ENCODE assay signal across 10 cellular contexts in the genomic region with DNA sequence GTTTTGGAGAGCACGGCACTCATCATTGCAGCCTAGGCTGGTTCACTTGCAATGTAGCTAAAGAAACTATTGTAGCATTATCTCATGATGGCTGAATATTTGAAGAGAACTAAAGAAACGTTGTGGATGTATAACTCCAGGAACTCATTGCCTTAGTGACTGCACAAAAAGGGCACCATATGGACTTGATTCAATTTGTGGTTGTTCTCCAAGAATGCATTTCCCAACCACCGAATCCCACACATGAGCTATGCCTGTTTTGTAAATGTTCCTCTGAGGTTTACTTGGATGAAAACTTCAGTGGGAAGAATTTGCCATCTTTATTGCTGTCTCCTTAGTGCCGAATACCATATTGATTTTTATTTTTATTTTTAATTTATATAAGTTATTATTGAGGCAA. TPM values are rescaled to one million over a fixed set of nuclear protein-coding genes. Genes with fewer than 3 reads are reported as not detected.
"Had no signal": no experiment of that assay in that cellular context is flagged by ENCODE, and none has a peak within 500 bp of the region (broad histone marks: within the 10 kb centered on the region; RNA-seq: fewer than 3 reads in every experiment).

No MANE protein-coding gene starts in this region.

- H3K4me3 ChIP-seq: hepatocyte, stomach had no signal

- H3K36me3 ChIP-seq: stomach had no signal

- DNase-seq: activated CD4-positive, alpha-beta T cell treated with anti-CD3 and anti-CD28 coated beads for 4 hours; activated naive CD4-positive, alpha-beta T cell treated with anti-CD3 and anti-CD28 coated beads for 36 hours; cerebellar nuclear complex; dermis blood vessel endothelial cell; stimulated activated CD4-positive, alpha-beta T cell treated with anti-CD3 and anti-CD28 coated beads, Interleukin-15, amount 100 ng/mL, for 24 hours; stimulated activated CD4-positive, alpha-beta T cell treated with anti-CD3 and anti-CD28 coated beads, Interleukin-4, amount 100 ng/mL, for 4 hours; stomach had no signal

- H3K27me3 ChIP-seq: hepatocyte, stomach had no signal

RNA-seq across cellular contexts. Expression of gene DOK6, which starts 43.5 kb away (rescaled TPM):
- total RNA-seq: activated naive CD4-positive, alpha-beta T cell treated with anti-CD3 and anti-CD28 coated beads for 36 hours; myocyte; T-helper 1 cell treated with Interleukin-12 subunit alpha and Interleukin-12 subunit beta and Interleukin-4 antibody, amounts not matched to agents 30 ng/mL and 1 ng/mL, for 36 hours had no signal
